ENCODE assay signal across 23 cellular contexts in the genomic region with DNA sequence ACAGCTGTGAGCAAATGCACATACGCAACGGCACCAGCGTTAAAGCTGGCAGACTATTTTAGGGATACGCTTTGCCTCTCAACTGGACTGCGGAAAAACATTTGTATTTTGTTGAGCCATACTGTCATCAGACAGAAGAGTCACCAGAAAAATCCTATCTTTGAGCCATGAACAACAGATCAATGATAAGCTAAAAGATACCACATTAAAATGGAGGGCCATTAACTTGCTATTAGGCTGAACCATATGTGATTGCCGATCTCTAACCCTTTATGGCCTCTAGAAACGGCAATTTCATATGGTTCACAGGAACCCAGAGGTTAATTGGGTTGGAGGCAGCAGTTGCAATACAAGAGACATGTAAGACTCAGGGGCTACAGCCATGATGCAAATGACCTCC.
DNase-seq lines count a peak whose midpoint lies in the region; ATAC-seq and TF ChIP-seq lines count a peak whose summit lies in the region.
"Had no signal": no experiment of that assay in that cellular context is flagged by ENCODE, and none has a peak within 500 bp of the region (broad histone marks: within the 10 kb centered on the region; RNA-seq: fewer than 3 reads in every experiment).

No MANE protein-coding gene starts in this region.

- H3K27ac Mint-ChIP-seq in GM23338 = peak overlapping the region; percentile 43; the same call in 1 of the 2 replicates
- H3K27ac Mint-ChIP-seq in neural crest cell (ENCODE audit: unreplicated experiment) = no peak overlapping the region
- no peak overlapping the region for H3K27ac Mint-ChIP-seq in CD14-positive monocyte
- H3K27ac Mint-ChIP-seq: CD8-positive, alpha-beta T cell; dendritic cell treated with granulocyte-macrophage colony-stimulating factor and Interleukin-4, amounts not matched to agents 40 ng/mL and 50 ng/mL, for 4 days; stimulated activated effector memory CD8-positive, alpha-beta T cell treated with anti-CD3 and anti-CD28 coated beads, Interleukin-12 subunit alpha, Interleukin-12 subunit beta, amount 100 ng/mL, for 72 hours had no signal

- H3F3A ChIP-seq in GM23338 (replicated peaks; ENCODE audit: low read depth) = no peaks in the 10 kb centered on the region

- peak overlapping the region; percentile 40; the same call in 1 of the 2 replicates for H3K14ac ChIP-seq in IMR-90 (replicated peaks; ENCODE audit: low read depth, low read length)

- peaks cover 43% of the 10 kb centered on the region for H3K79me2 ChIP-seq in GM23338 (replicated peaks; ENCODE audit: insufficient read depth)

- H4K20me1 ChIP-seq in GM23338 (replicated peaks; ENCODE audit: insufficient read depth) = no peaks in the 10 kb centered on the region
- H4K20me1 ChIP-seq in IMR-90 (ENCODE audit: insufficient read depth, low read length) = peaks cover 98% of the 10 kb centered on the region

- CTCF ChIA-PET in IMR-90 (lab: Yijun Ruan, JAX) = no interaction called here

- TF ChIP-seq CTCF in GM23338 (conservative IDR thresholded peaks at IDR 0.05; ENCODE audit: low read depth in 2 of 2) = no peak
- TF ChIP-seq CTCF in IMR-90 (conservative IDR thresholded peaks at IDR 0.05; ENCODE audit: low read depth, low read length) = no peak
- no peak for TF ChIP-seq CTCF in brain microvascular endothelial cell (IDR thresholded peaks at IDR 0.05; ENCODE audit: low read depth, low read length, missing control alignments)
- TF ChIP-seq CTCF in neural crest cell (conservative IDR thresholded peaks at IDR 0.05) = no peak
- TF ChIP-seq CTCF in esophagus muscularis mucosa (IDR thresholded peaks at IDR 0.05) = no peak
- TF ChIP-seq CTCF in CD14-positive monocyte (IDR thresholded peaks at IDR 0.05) = no peak

- no peak overlapping the region for H4K8ac ChIP-seq in IMR-90 (ENCODE audit: low read depth in 2 of 2, low read length in 2 of 2)

- peaks cover 65% of the 10 kb centered on the region for H3K4me1 Mint-ChIP-seq in GM23338
- peaks cover 76% of the 10 kb centered on the region for H3K4me1 Mint-ChIP-seq in neural crest cell
- no peaks in the 10 kb centered on the region for H3K4me1 Mint-ChIP-seq in CD14-positive monocyte
- H3K4me1 Mint-ChIP-seq: stimulated activated effector memory CD8-positive, alpha-beta T cell treated with anti-CD3 and anti-CD28 coated beads, Interleukin-12 subunit alpha, Interleukin-12 subunit beta, amount 100 ng/mL, for 72 hours had no signal

- peak overlapping the region; percentile 29; the same call in 1 of the 2 replicates for H3K4ac ChIP-seq in IMR-90 (ENCODE audit: low read depth, low read length)

- no peak overlapping the region; the same call in 1 of the 2 replicates for H3K18ac ChIP-seq in IMR-90 (ENCODE audit: low read depth, low read length)

- TF ChIP-seq POLR2A in IMR-90 (IDR thresholded peaks at IDR 0.05; ENCODE audit: low read depth, low read length) = no peak
- TF ChIP-seq POLR2A in esophagus muscularis mucosa (IDR thresholded peaks at IDR 0.05; ENCODE audit: low read depth) = no peak

- H3K36me3 ChIP-seq in GM23338 (ENCODE audit: insufficient read depth) (no peaks in the 10 kb centered on the region), IMR-90 (ENCODE audit: control insufficient read depth, insufficient read depth, low read length) (peaks cover 14% of the 10 kb centered on the region), brain microvascular endothelial cell (replicated peaks) (peaks cover 11% of the 10 kb centered on the region), esophagus muscularis mucosa (no peaks in the 10 kb centered on the region)
- H3K36me3 ChIP-seq: pancreas, sigmoid colon, thoracic aorta had no signal

- H3K27me3 ChIP-seq in GM23338 (ENCODE audit: insufficient read depth) (no peaks in the 10 kb centered on the region), IMR-90 (ENCODE audit: control insufficient read depth, insufficient read depth, low read length) (no peaks in the 10 kb centered on the region), brain microvascular endothelial cell (replicated peaks) (no peaks in the 10 kb centered on the region), esophagus muscularis mucosa (no peaks in the 10 kb centered on the region)
- H3K27me3 ChIP-seq: foreskin keratinocyte, pancreas, sigmoid colon had no signal

- H2BK20ac ChIP-seq in IMR-90 (ENCODE audit: low read depth, low read length) = no peak overlapping the region; the same call in 1 of the 2 replicates

- H3K27ac ChIP-seq in GM23338 (ENCODE audit: low read depth) = peak overlapping the region; percentile 10; the same call in 1 of the 2 replicates
- H3K27ac ChIP-seq in IMR-90 (ENCODE audit: insufficient read depth, low read length) = peak overlapping the region; percentile 42; the same call in 1 of the 2 replicates
- peak overlapping the region; percentile 56 for H3K27ac ChIP-seq in brain microvascular endothelial cell
- H3K27ac ChIP-seq in esophagus muscularis mucosa (replicated peaks in 1 of 4) = no peak overlapping the region
- H3K27ac ChIP-seq: foreskin keratinocyte, sigmoid colon, VCaP had no signal

- no peak overlapping the region for H3K4me3 ChIP-seq in GM23338
- no peak overlapping the region for H3K4me3 ChIP-seq in IMR-90 (ENCODE audit: insufficient read depth, low read depth, low read length)
- no peak overlapping the region for H3K4me3 ChIP-seq in brain microvascular endothelial cell (ENCODE audit: low read depth, low read length)
- H3K4me3 ChIP-seq in esophagus muscularis mucosa = no peak overlapping the region
- H3K4me3 ChIP-seq: lung, pancreas, sigmoid colon had no signal

- peaks cover 30% of the 10 kb centered on the region for H3K9me1 ChIP-seq in IMR-90 (ENCODE audit: insufficient read depth, low read length)

- H2BK15ac ChIP-seq in IMR-90 (ENCODE audit: low read depth, low read length) = no peak overlapping the region

- in situ Hi-C loops in IMR-90 (cut with MboI; ENCODE audit: low sequenced_read_pairs) (no loop called here), brain microvascular endothelial cell (cut with HindIII; ENCODE audit: low pct_ligation_motif_present, low sequenced_read_pairs) (no loop called here)

- 95% methylated on average over 5 of the region's 7 CpGs; no CpG with 5 or more reads in 1 of the 2 experiments for WGBS in IMR-90 (ENCODE audit: extremely low coverage in 2 of 2, insufficient read length in 1 of 2), 2 experiments
- 96% methylated on average over 7 of the region's 7 CpGs for WGBS in esophagus muscularis mucosa

- H3K9me2 ChIP-seq in GM23338 (ENCODE audit: insufficient read depth) = no peaks in the 10 kb centered on the region

- no peak overlapping the region for H3K56ac ChIP-seq in IMR-90 (ENCODE audit: extremely low read depth, insufficient read depth, low read length)

- H3K4me3 Mint-ChIP-seq in GM23338 (peak overlapping the region; percentile 0; the same call in 1 of the 3 replicates), neural crest cell (peak overlapping the region; percentile 23), CD14-positive monocyte (no peak overlapping the region)
- H3K4me3 Mint-ChIP-seq: CD8-positive, alpha-beta T cell; dendritic cell treated with granulocyte-macrophage colony-stimulating factor and Interleukin-4, amounts not matched to agents 40 ng/mL and 50 ng/mL, for 4 days; stimulated activated effector memory CD8-positive, alpha-beta T cell treated with anti-CD3 and anti-CD28 coated beads, Interleukin-12 subunit alpha, Interleukin-12 subunit beta, amount 100 ng/mL, for 72 hours had no signal

- no peak overlapping the region for H2AK5ac ChIP-seq in IMR-90 (ENCODE audit: low read depth, low read length)

- peak overlapping the region; percentile 9; the same call in 1 of the 2 replicates for H4K91ac ChIP-seq in IMR-90 (ENCODE audit: insufficient read depth, low read depth, low read length)

- peak overlapping the region; percentile 7 for H2BK5ac ChIP-seq in IMR-90 (ENCODE audit: low read depth, low read length, poor library complexity, severe bottlenecking)

- no peak overlapping the region for H2AK9ac ChIP-seq in IMR-90 (replicated peaks; ENCODE audit: low read depth, low read length, poor library complexity)

- H3K4me1 ChIP-seq in GM23338 (ENCODE audit: insufficient read depth) (peaks cover 61% of the 10 kb centered on the region), IMR-90 (ENCODE audit: control insufficient read depth, insufficient read depth, low read length) (peaks cover 39% of the 10 kb centered on the region), esophagus muscularis mucosa (no peaks in the 10 kb centered on the region)
- H3K4me1 ChIP-seq: sigmoid colon had no signal

- H3K27me3 Mint-ChIP-seq in GM23338 (ENCODE audit: insufficient read depth, low read depth, poor library complexity) = peaks cover 11% of the 10 kb centered on the region
- H3K27me3 Mint-ChIP-seq in neural crest cell (ENCODE audit: low read depth) = no peaks in the 10 kb centered on the region
- peaks cover 0 to 1% (median 0%) of the 10 kb centered on the region in 3 donors for H3K27me3 Mint-ChIP-seq in CD14-positive monocyte (ENCODE audit: low read depth in 3 of 3)
- H3K27me3 Mint-ChIP-seq: dendritic cell treated with granulocyte-macrophage colony-stimulating factor and Interleukin-4, amounts not matched to agents 40 ng/mL and 50 ng/mL, for 4 days had no signal

- peak overlapping the region; percentile 17; the same call in 1 of the 2 replicates for H3K23ac ChIP-seq in IMR-90 (ENCODE audit: low read depth, low read length)

- POLR2A ChIA-PET in IMR-90 (lab: Charles Lee; ENCODE audit: unreplicated experiment) = no interaction called here

- no peak for DNase-seq in GM23338 (ENCODE audit: low spot score)
- no peak for DNase-seq in IMR-90
- DNase-seq in brain microvascular endothelial cell = no peak
- DNase-seq in neural crest cell (ENCODE audit: low read depth, low spot score) = no peak
- no peak for DNase-seq in esophagus muscularis mucosa (ENCODE audit: extremely low spot score)
- DNase-seq in CD14-positive monocyte (ENCODE audit: low spot score) = no peak
- DNase-seq: activated CD4-positive, alpha-beta T cell treated with anti-CD3 and anti-CD28 coated beads, Interleukin-2, amount 50 U/mL, for 48 hours; activated effector memory CD4-positive, alpha-beta T cell treated with anti-CD3 and anti-CD28 coated beads, Interleukin-2, amount 50 U/mL, for 16 hours; CD8-positive, alpha-beta T cell; foreskin keratinocyte; hippocampal formation; islet precursor cell; MV-4-11; PC-3; sigmoid colon; T-helper 2 cell had no signal

- H3K36me3 Mint-ChIP-seq in GM23338 (ENCODE audit: low read depth) = no peaks in the 10 kb centered on the region
- peaks cover 14% of the 10 kb centered on the region for H3K36me3 Mint-ChIP-seq in neural crest cell (ENCODE audit: low read depth)
- no peaks in the 10 kb centered on the region for H3K36me3 Mint-ChIP-seq in CD14-positive monocyte
- H3K36me3 Mint-ChIP-seq: CD8-positive, alpha-beta T cell; stimulated activated effector memory CD8-positive, alpha-beta T cell treated with anti-CD3 and anti-CD28 coated beads, Interleukin-12 subunit alpha, Interleukin-12 subunit beta, amount 100 ng/mL, for 72 hours had no signal

- no peak for TF ChIP-seq RAD21 in IMR-90 (IDR thresholded peaks at IDR 0.05; ENCODE audit: low read length)

- peak overlapping the region; percentile 9; the same call in 1 of the 2 replicates for H2BK120ac ChIP-seq in IMR-90 (ENCODE audit: low read depth, low read length)

- no peak overlapping the region for H2AFZ ChIP-seq in GM23338
- H2AFZ ChIP-seq in IMR-90 (replicated peaks; ENCODE audit: low read length, poor library complexity) = no peak overlapping the region

- no peak for TF ChIP-seq EP300 in esophagus muscularis mucosa (IDR thresholded peaks at IDR 0.05)

- no TSS peak for BruUV-seq in IMR-90 (replicated peaks; lab: Mats Ljungman, UMichigan)

- no peaks in the 10 kb centered on the region; the same call in 2 of the 3 replicates for H3K9me3 Mint-ChIP-seq in GM23338
- no peaks in the 10 kb centered on the region for H3K9me3 Mint-ChIP-seq in neural crest cell
- peaks cover 0 to 20% (median 10%) of the 10 kb centered on the region in 7 donors for H3K9me3 Mint-ChIP-seq in CD14-positive monocyte
- H3K9me3 Mint-ChIP-seq: CD8-positive, alpha-beta T cell had no signal

- dilution Hi-C loops in IMR-90 (cut with HindIII; ENCODE audit: low sequenced_read_pairs, unreplicated experiment) = no loop called here

- H3K9ac ChIP-seq in IMR-90 (ENCODE audit: low read depth, low read length) = no peak overlapping the region

- ATAC-seq in GM23338 (peak; percentile 21), IMR-90 (ENCODE audit: low read depth) (no peak), HG02759 (IDR thresholded peaks at IDR 0.05; ENCODE audit: unreplicated experiment) (no peak)
- ATAC-seq: CD8-positive, alpha-beta T cell; foreskin keratinocyte; PC-3; stimulated activated effector memory CD8-positive, alpha-beta T cell treated with anti-CD3 and anti-CD28 coated beads, Interleukin-12 subunit alpha, Interleukin-12 subunit beta, amount 100 ng/mL, for 72 hours had no signal

- H3K79me1 ChIP-seq in IMR-90 (ENCODE audit: low read depth in 1 of 2, low read length in 2 of 2) = peaks cover 14 to 80% of the 10 kb centered on the region in 2 experiments; a peak in 3 of 4 replicates

- H3K4me2 ChIP-seq in GM23338 = peak overlapping the region; percentile 6
- no peak overlapping the region for H3K4me2 ChIP-seq in IMR-90 (ENCODE audit: low read depth, low read length)

- intact Hi-C loops in IMR-90 (cut with micrococcal nuclease) (no loop called here), esophagus muscularis mucosa (cut with DNase I) (no loop called here), CD14-positive monocyte (cut with micrococcal nuclease) (no loop called here)

- H3K9me3 ChIP-seq in IMR-90 (ENCODE audit: control insufficient read depth, insufficient read depth, low read length) = no peaks in the 10 kb centered on the region
- no peaks in the 10 kb centered on the region for H3K9me3 ChIP-seq in esophagus muscularis mucosa
- H3K9me3 ChIP-seq: pancreas, sigmoid colon, thoracic aorta had no signal

- no peak overlapping the region for H4K5ac ChIP-seq in IMR-90 (ENCODE audit: low read depth, low read length)

Comparison
In these comparisons a context has a peak if more than half of its experiments do, and no peak if none do; other contexts are left out.
1. H3K27ac ChIP-seq: peak in GM23338 (single experiment), IMR-90 (single experiment) and brain microvascular endothelial cell (single experiment); none in esophagus muscularis mucosa (0 of 4).
2. H3K4me3 Mint-ChIP-seq: peak in GM23338 (single experiment) and neural crest cell (single experiment); none in CD14-positive monocyte (0 of 2).